In the genomic region with DNA sequence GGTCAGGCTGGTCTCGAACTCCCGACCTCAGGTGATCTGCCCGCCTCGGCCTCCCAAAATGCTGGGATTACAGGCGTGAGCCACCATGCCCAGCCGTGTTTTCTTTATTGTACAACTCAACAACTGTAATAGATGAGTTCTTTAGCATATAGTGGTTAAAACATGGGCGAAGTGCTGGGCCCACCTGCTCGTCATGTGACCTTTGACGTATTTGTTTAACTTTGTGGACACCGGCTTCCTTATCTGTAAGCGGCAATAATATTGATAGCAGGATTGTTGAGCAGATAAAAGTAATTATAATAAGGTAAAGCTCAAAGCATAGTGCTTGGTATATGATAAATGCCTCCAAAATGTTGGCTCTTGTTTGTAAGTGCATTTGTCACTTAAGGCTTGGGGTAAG, we compare ENCODE assay signal across 19 cellular contexts.
DNase-seq lines count a peak whose midpoint lies in the region; ATAC-seq, FAIRE-seq and TF ChIP-seq lines count a peak whose summit lies in the region.
"Had no signal": no experiment of that assay in that cellular context is flagged by ENCODE, and none has a peak within 500 bp of the region (broad histone marks: within the 10 kb centered on the region; RNA-seq: fewer than 3 reads in every experiment).

No MANE protein-coding gene starts in this region.

- no peaks in the 10 kb centered on the region for H3K79me2 ChIP-seq in PC-3 (ENCODE audit: low read length)

- H3K4me1 ChIP-seq in PC-3 (ENCODE audit: insufficient read depth, low read length) (peaks cover 70% of the 10 kb centered on the region), colonic mucosa (no peaks in the 10 kb centered on the region), small intestine (ENCODE audit: control insufficient read depth in 2 of 2, insufficient read depth in 1 of 2, low read depth in 1 of 2, low read length in 1 of 2) (peaks cover 0 to 5% of the 10 kb centered on the region in 2 donors)
- H3K4me1 ChIP-seq: BE2C had no signal

- no peak for FAIRE-seq in small intestine (lab: Jason Lieb, UNC)
- FAIRE-seq: A204.1, D721Med, G401.6, GM12891, GM19239 had no signal

- H3K27me3 ChIP-seq in PC-3 (ENCODE audit: low read length) (no peaks in the 10 kb centered on the region), colonic mucosa (no peaks in the 10 kb centered on the region), small intestine (ENCODE audit: control insufficient read depth in 2 of 2, insufficient read depth in 2 of 2, low read length in 2 of 2) (no peaks in the 10 kb centered on the region)
- H3K27me3 ChIP-seq: BE2C had no signal

- H3K4me2 ChIP-seq in PC-3 (ENCODE audit: low read length): peak overlapping the region; percentile 28; the same call in 1 of the 2 replicates

- intact Hi-C loops in PC-3 (cut with micrococcal nuclease): loop anchor here (1.0 to 5.0 kb wide), 8 partner anchors 35 to 339 kb away; no protein-coding TSS in a partner anchor
- intact Hi-C loops in colonic mucosa (cut with DNase I): loop anchor here (10.0 kb wide), 1 partner anchor 269 kb away; no protein-coding TSS in a partner anchor

- no peak overlapping the region for H3K4me3 ChIP-seq in PC-3 (ENCODE audit: low read length)
- H3K4me3 ChIP-seq in colonic mucosa: no peak overlapping the region
- H3K4me3 ChIP-seq in small intestine (ENCODE audit: low read depth in 1 of 2, low read length in 2 of 2): no peak overlapping the region
- H3K4me3 ChIP-seq: GM23248, HAP-1 had no signal

- no peak overlapping the region for H2AFZ ChIP-seq in PC-3 (ENCODE audit: low read length)
- H2AFZ ChIP-seq: GM23248 had no signal

- DNase-seq in PC-3: no peak
- no peak for DNase-seq in colonic mucosa
- DNase-seq in small intestine: peak; percentile 70
- no peak for DNase-seq in NCI-H526 treated with DMSO at 0.1 percent for 48 hours (lab: John Stamatoyannopoulos, UW)
- no peak for DNase-seq in NCI-H187 (lab: John Stamatoyannopoulos, UW)
- DNase-seq in RKO (ENCODE audit: low spot score): no peak
- DNase-seq: ACHN; BE2C; C1 segment of cervical spinal cord; CD4-positive, CD25-positive, alpha-beta regulatory T cell; CD8-positive, alpha-beta memory T cell; COR-L47; GM23248 had no signal

- POLR2A ChIA-PET in PC-3 (lab: Charles Lee; ENCODE audit: unreplicated experiment): no interaction called here

- CTCF ChIA-PET in PC-3 (lab: Charles Lee): no interaction called here

- no peaks in the 10 kb centered on the region for H3F3A ChIP-seq in PC-3 (ENCODE audit: low read length, unreplicated experiment)

- H3K27ac ChIP-seq in PC-3 (ENCODE audit: low read length) (peak overlapping the region; percentile 100), colonic mucosa (peak overlapping the region; percentile 81), small intestine (ENCODE audit: low read depth in 1 of 2, low read length in 1 of 2) (no peak overlapping the region)
- H3K27ac ChIP-seq: GM23248 had no signal

- H3K9me3 ChIP-seq in PC-3 (ENCODE audit: low read length) (no peaks in the 10 kb centered on the region), colonic mucosa (no peaks in the 10 kb centered on the region), small intestine (ENCODE audit: control insufficient read depth, low read depth) (no peaks in the 10 kb centered on the region)
- H3K9me3 ChIP-seq: BE2C, HAP-1 had no signal

- H3K9ac ChIP-seq in PC-3 (ENCODE audit: low read length): peak overlapping the region; percentile 84
- H3K9ac ChIP-seq in colonic mucosa (ENCODE audit: low read depth in 2 of 2, low read length in 2 of 2): no peak overlapping the region
- H3K9ac ChIP-seq: GM23248 had no signal

- H3K36me3 ChIP-seq in PC-3 (ENCODE audit: low read depth, low read length): no peaks in the 10 kb centered on the region
- H3K36me3 ChIP-seq in colonic mucosa: no peaks in the 10 kb centered on the region
- no peaks in the 10 kb centered on the region for H3K36me3 ChIP-seq in small intestine (ENCODE audit: control insufficient read depth in 2 of 2, insufficient read depth in 2 of 2, low read length in 2 of 2)
- H3K36me3 ChIP-seq: BE2C, HAP-1 had no signal

- BruUV-seq in PC-3 (replicated peaks; lab: Mats Ljungman, UMichigan): no TSS peak

- no peak for TF ChIP-seq CTCF in PC-3 (conservative IDR thresholded peaks at IDR 0.05; ENCODE audit: low read depth, low read length)
- TF ChIP-seq CTCF in colonic mucosa (IDR thresholded peaks at IDR 0.05): no peak

- 35 to 69% (median 46%) methylated on average over 11 of the region's 11 CpGs for WGBS in small intestine, 3 donors

- no peak for ATAC-seq in PC-3

- no peaks in the 10 kb centered on the region for H4K20me1 ChIP-seq in PC-3 (ENCODE audit: low read length)

- no peaks in the 10 kb centered on the region for H3K9me2 ChIP-seq in PC-3 (replicated peaks; ENCODE audit: low read length)

Comparison
In these comparisons a context has a peak if more than half of its experiments do, and no peak if none do; other contexts are left out.
1. H3K27ac ChIP-seq: peak in PC-3 (single experiment) and colonic mucosa (single experiment); none in small intestine (0 of 2).